Comparison of ENCODE assay signal across 8 cellular contexts in genomic region chr17:78128616-78129384, GRCh38.
A peak's percentile ranks its signal among the peaks of the same experiment; 100 is the strongest.
DNase-seq lines count a peak whose midpoint lies in the region; ATAC-seq lines count a peak whose summit lies in the region.

TSS of gene TMC6 (minus strand) at chr17:78128755. CDS start at chr17:78126832, 1,923 bp downstream.

- no peak for ATAC-seq in HG03520 (IDR thresholded peaks at IDR 0.05; ENCODE audit: unreplicated experiment)

- DNase-seq in DMS79 treated with DMSO at 0.1 percent for 48 hours (lab: John Stamatoyannopoulos, UW) (peak; percentile 31), HPDE6-E6E7 (ENCODE audit: extremely low spot score) (peak; percentile 91), RPMI8226 (peak; percentile 92), glomerular visceral epithelial cell (ENCODE audit: extremely low spot score) (peak; percentile 50), nucleus accumbens (lab: John Stamatoyannopoulos, UW) (peak in 37 of 56 donors; percentile 15 to 80 (median 49)), GOT3 (lab: John Stamatoyannopoulos, UW) (no peak)
- peak; percentile 54 for DNase-seq in activated gamma-delta T cell treated with anti-CD3 and anti-CD28 coated beads, Interleukin-2, amount 50 U/mL, for 16 hours (ENCODE audit: low read depth)
